8 cellular contexts compared by ENCODE assay signal in genomic region chr16:88527186-88527936, GRCh38. TPM values are rescaled to one million over a fixed set of nuclear protein-coding genes. Genes with fewer than 3 reads are reported as not detected.
DNase-seq lines count a peak whose midpoint lies in the region; ATAC-seq, FAIRE-seq and TF ChIP-seq lines count a peak whose summit lies in the region.

No MANE protein-coding gene starts in this region.

- TF ChIP-seq CTCF in BE2C (IDR thresholded peaks at IDR 0.05; ENCODE audit: low read depth, low read length) (peak; percentile 83), ascending aorta (IDR thresholded peaks at IDR 0.05) (peak; percentile 76 to 88 (median 78)), hepatocyte (IDR thresholded peaks at IDR 0.05; ENCODE audit: poor library complexity) (peak; percentile 93)

- H3K27me3 ChIP-seq in BE2C (no peaks in the 10 kb centered on the region), ascending aorta (no peaks in the 10 kb centered on the region), hepatocyte (no peaks in the 10 kb centered on the region)

- intact Hi-C loops in ascending aorta (cut with DNase I) = loop anchor here (1.0 kb wide), 1 partner anchor 84 kb away; no protein-coding TSS in a partner anchor

- no peak overlapping the region for H3K27ac ChIP-seq in ascending aorta
- peak overlapping the region; percentile 34 for H3K27ac ChIP-seq in hepatocyte

- WGBS in hepatocyte (ENCODE audit: low lambda C conversion rate, missing lambda C conversion rate) = 38% methylated on average over 26 of the region's 32 CpGs

- H3K27ac Mint-ChIP-seq in T-helper 17 cell = no peak overlapping the region

- no peaks in the 10 kb centered on the region for H3K9me3 ChIP-seq in BE2C
- H3K9me3 ChIP-seq in T-helper 17 cell (ENCODE audit: control insufficient read depth, low read length, poor library complexity, severe bottlenecking) = no peaks in the 10 kb centered on the region
- H3K9me3 ChIP-seq in ascending aorta = no peaks in the 10 kb centered on the region
- no peaks in the 10 kb centered on the region for H3K9me3 ChIP-seq in hepatocyte (ENCODE audit: low read depth)

- peaks cover 5% of the 10 kb centered on the region for H3K36me3 Mint-ChIP-seq in T-helper 17 cell (ENCODE audit: low read depth)

- no peaks in the 10 kb centered on the region for H3K27me3 Mint-ChIP-seq in T-helper 17 cell

- H4K20me1 ChIP-seq in hepatocyte (ENCODE audit: insufficient read depth, poor library complexity, severe bottlenecking) = no peaks in the 10 kb centered on the region

- DNase-seq in BE2C (peak; percentile 75), H54 (ENCODE audit: insufficient read length, low spot score) (peak; percentile 85), T-helper 17 cell (peak; percentile 38 to 55 (median 50)), ascending aorta (ENCODE audit: low spot score in 2 of 2) (peak in 1 of 2 donors; percentile 78), hepatocyte (ENCODE audit: low spot score) (peak; percentile 91)
- DNase-seq in stimulated activated CD4-positive, alpha-beta T cell treated with anti-CD3 and anti-CD28 coated beads, Interleukin-15, amount 100 ng/mL, for 24 hours = peak; percentile 70

- H3K36me3 ChIP-seq in BE2C = no peaks in the 10 kb centered on the region
- H3K36me3 ChIP-seq in ascending aorta = no peaks in the 10 kb centered on the region
- no peaks in the 10 kb centered on the region for H3K36me3 ChIP-seq in hepatocyte (replicated peaks; ENCODE audit: insufficient read depth, low read depth)

- no peak overlapping the region for H2AFZ ChIP-seq in hepatocyte

- H3K4me1 ChIP-seq in BE2C (peaks cover 4% of the 10 kb centered on the region; the same call in 1 of the 2 replicates), ascending aorta (peaks cover 0 to 2% of the 10 kb centered on the region in 2 donors), hepatocyte (ENCODE audit: insufficient read depth) (peaks cover 18% of the 10 kb centered on the region)

- H3K79me2 ChIP-seq in hepatocyte = no peaks in the 10 kb centered on the region

- TF ChIP-seq POLR2A in H54 (IDR thresholded peaks at IDR 0.05; ENCODE audit: low read depth, low read length) = no peak

- no peak overlapping the region for H3K4me2 ChIP-seq in hepatocyte

- FAIRE-seq in H54 (lab: Jason Lieb, UNC) = no peak

- ATAC-seq in T-helper 17 cell (peak; percentile 69), GM21529 (IDR thresholded peaks at IDR 0.05; ENCODE audit: unreplicated experiment) (no peak), GM21360 (IDR thresholded peaks at IDR 0.05; ENCODE audit: unreplicated experiment) (no peak)

- no peaks in the 10 kb centered on the region for H3K9me2 ChIP-seq in hepatocyte (replicated peaks; ENCODE audit: insufficient read depth)

- peaks cover 2% of the 10 kb centered on the region for H3K4me1 Mint-ChIP-seq in T-helper 17 cell

- H3K4me3 ChIP-seq in BE2C (ENCODE audit: low read depth, low read length) (no peak overlapping the region), ascending aorta (no peak overlapping the region), hepatocyte (no peak overlapping the region)

- H3K4me3 Mint-ChIP-seq in T-helper 17 cell = no peak overlapping the region

RNA-seq across cellular contexts. Expression of gene ZC3H18, which starts 42.8 kb away (rescaled TPM):
- 108 TPM for polyA plus RNA-seq in BE2C (2012; ENCODE audit: insufficient read depth, insufficient read length, low read depth)
- total RNA-seq in T-helper 17 cell (100 to 1,000 TPM; 100 to 141 TPM), ascending aorta (36.3 TPM), hepatocyte (8.1 and 16.8 TPM in 2 replicates)
- 30.7 and 37.1 TPM in 2 replicates for polyA plus RNA-seq in hepatocyte
